In genomic region chr2:19933351-19933981, GRCh38 we compare ENCODE assay signal across 1 cellular context.
TF ChIP-seq lines count a peak whose summit lies in the region.

No MANE protein-coding gene starts in this region.

TF ChIP-seq in HepG2, 621 proteins besides CTCF, POLR2A, EP300 and RAD21 (continued from another document):
- TF ChIP-seq E2F5 (CRISPR knock-in tag; conservative IDR thresholded peaks at IDR 0.05) (no peak), ZNF713 (CRISPR knock-in tag; IDR thresholded peaks at IDR 0.05) (no peak), TCF12 (IDR thresholded peaks at IDR 0.05) (no peak), TCF12 (CRISPR knock-in tag; IDR thresholded peaks at IDR 0.05) (no peak), CREB1 (IDR thresholded peaks at IDR 0.05) (no peak), CREB1 (CRISPR knock-in tag; IDR thresholded peaks at IDR 0.05) (no peak), ELF3 (CRISPR knock-in tag; IDR thresholded peaks at IDR 0.05) (peak; percentile 49), TFE3 (CRISPR knock-in tag; IDR thresholded peaks at IDR 0.05) (no peak), ZC3H4 (CRISPR knock-in tag; IDR thresholded peaks at IDR 0.05; ENCODE audit: borderline replicate concordance) (no peak), CREB3 (CRISPR knock-in tag; IDR thresholded peaks at IDR 0.05) (no peak), KAT7 (CRISPR knock-in tag; IDR thresholded peaks at IDR 0.05; ENCODE audit: borderline replicate concordance) (no peak), BRD4 (CRISPR knock-in tag; IDR thresholded peaks at IDR 0.05) (no peak), SP4 (CRISPR knock-in tag; IDR thresholded peaks at IDR 0.05) (no peak), ZGPAT (CRISPR knock-in tag; IDR thresholded peaks at IDR 0.05) (peak; percentile 24; the same call in 1 of the 2 replicates), HMG20A (CRISPR knock-in tag; IDR thresholded peaks at IDR 0.05; ENCODE audit: borderline replicate concordance) (no peak), MYNN (CRISPR knock-in tag; IDR thresholded peaks at IDR 0.05; ENCODE audit: low read depth) (no peak), SNAPC5 (CRISPR knock-in tag; IDR thresholded peaks at IDR 0.05; ENCODE audit: borderline replicate concordance) (no peak), BHLHE40 (IDR thresholded peaks at IDR 0.05; ENCODE audit: low read length) (no peak), MEIS1 (CRISPR knock-in tag; IDR thresholded peaks at IDR 0.05; ENCODE audit: borderline replicate concordance) (no peak), ZNF446 (CRISPR knock-in tag; IDR thresholded peaks at IDR 0.05) (no peak), ZNF609 (CRISPR knock-in tag; IDR thresholded peaks at IDR 0.05; ENCODE audit: borderline replicate concordance) (no peak), ZNF839 (CRISPR knock-in tag; IDR thresholded peaks at IDR 0.05; ENCODE audit: borderline replicate concordance) (no peak), ZFP36L2 (CRISPR knock-in tag; IDR thresholded peaks at IDR 0.05) (no peak), PCBP1 (IDR thresholded peaks at IDR 0.05; ENCODE audit: borderline replicate concordance, low read depth, low read length) (no peak), ZBTB37 (CRISPR knock-in tag; IDR thresholded peaks at IDR 0.05) (no peak), RNF2 (conservative IDR thresholded peaks at IDR 0.05; ENCODE audit: low read depth) (no peak), ZNF350 (CRISPR knock-in tag; IDR thresholded peaks at IDR 0.05; ENCODE audit: borderline replicate concordance, low read depth) (no peak), RFX3 (CRISPR knock-in tag; IDR thresholded peaks at IDR 0.05) (no peak), ZNF788 (CRISPR knock-in tag; IDR thresholded peaks at IDR 0.05; ENCODE audit: borderline replicate concordance) (no peak), TEAD3 (CRISPR knock-in tag; optimal IDR thresholded peaks at IDR 0.05; ENCODE audit: borderline replicate concordance) (peak; percentile 90), ZNF773 (CRISPR knock-in tag; IDR thresholded peaks at IDR 0.05; ENCODE audit: borderline replicate concordance) (no peak), TCF7L2 (IDR thresholded peaks at IDR 0.05; ENCODE audit: low read depth, low read length) (no peak), TARDBP (CRISPR knock-in tag; IDR thresholded peaks at IDR 0.05) (no peak), ZNF292 (CRISPR knock-in tag; IDR thresholded peaks at IDR 0.05; ENCODE audit: borderline replicate concordance, low read depth) (no peak), ZNF44 (CRISPR knock-in tag; IDR thresholded peaks at IDR 0.05) (no peak), CEBPG (CRISPR knock-in tag; IDR thresholded peaks at IDR 0.05) (no peak), ZNF790 (CRISPR knock-in tag; IDR thresholded peaks at IDR 0.05; ENCODE audit: borderline replicate concordance) (no peak)
